Comparison of ENCODE assay signal across 8 cellular contexts in genomic region chr19:48617146-48617937, GRCh38. TPM values are rescaled to one million over a fixed set of nuclear protein-coding genes. Genes with fewer than 3 reads are reported as not detected.
DNase-seq lines count a peak whose midpoint lies in the region; ATAC-seq, FAIRE-seq and TF ChIP-seq lines count a peak whose summit lies in the region.

No MANE protein-coding gene starts in this region.

- H3K27me3 ChIP-seq in DOHH2 (ENCODE audit: control insufficient read depth, low read length): no peaks in the 10 kb centered on the region
- H3K27me3 ChIP-seq in OCI-LY1 (ENCODE audit: insufficient read depth, low read length): no peaks in the 10 kb centered on the region
- H3K27me3 ChIP-seq in osteoblast (ENCODE audit: insufficient read depth, low read length): no peaks in the 10 kb centered on the region

- H3F3A ChIP-seq in DOHH2 (ENCODE audit: control insufficient read depth, insufficient read depth): peaks cover 35% of the 10 kb centered on the region
- H3F3A ChIP-seq in OCI-LY1 (ENCODE audit: insufficient read depth, low read length): no peaks in the 10 kb centered on the region

- no peak overlapping the region for H2AFZ ChIP-seq in OCI-LY1 (ENCODE audit: low read length)
- no peak overlapping the region for H2AFZ ChIP-seq in osteoblast (ENCODE audit: low read length)

- TF ChIP-seq CTCF in DOHH2 (IDR thresholded peaks at IDR 0.05; ENCODE audit: low read depth, low read length, poor library complexity, severe bottlenecking) (no peak), OCI-LY1 (IDR thresholded peaks at IDR 0.05; ENCODE audit: low read length) (no peak), epithelial cell of esophagus (IDR thresholded peaks at IDR 0.05; ENCODE audit: insufficient read depth, low read depth, low read length, missing control alignments) (no peak), osteoblast (IDR thresholded peaks at IDR 0.05; ENCODE audit: extremely low read depth, low read depth, low read length) (peak; percentile 13)

- peak overlapping the region; percentile 67 for H3K4me2 ChIP-seq in DOHH2 (ENCODE audit: low read length)
- H3K4me2 ChIP-seq in OCI-LY1 (ENCODE audit: low read length): peak overlapping the region; percentile 92
- peak overlapping the region; percentile 81 for H3K4me2 ChIP-seq in osteoblast (ENCODE audit: insufficient read depth, low read length)

- peak overlapping the region; percentile 95 for H3K4me3 ChIP-seq in DOHH2 (ENCODE audit: low read length)
- H3K4me3 ChIP-seq in OCI-LY1 (ENCODE audit: low read depth, low read length, poor library complexity, severe bottlenecking): peak overlapping the region; percentile 95
- peak overlapping the region; percentile 94 for H3K4me3 ChIP-seq in epithelial cell of esophagus (ENCODE audit: low read length)
- H3K4me3 ChIP-seq in osteoblast (ENCODE audit: insufficient read depth, low read length): peak overlapping the region; percentile 100

- H3K9me2 ChIP-seq in DOHH2 (replicated peaks; ENCODE audit: control insufficient read depth, low read length): no peaks in the 10 kb centered on the region
- no peaks in the 10 kb centered on the region for H3K9me2 ChIP-seq in OCI-LY1 (ENCODE audit: low read depth, low read length)

- peak; percentile 49 for DNase-seq in epithelial cell of esophagus (ENCODE audit: low read depth)
- DNase-seq in osteoblast (ENCODE audit: insufficient read length, low spot score, missing footprints): peak; percentile 88
- DNase-seq in NCI-H2107 treated with DMSO at 0.1 percent for 48 hours (lab: John Stamatoyannopoulos, UW; ENCODE audit: unreplicated experiment): no peak
- DNase-seq in HTR-8/SVneo (ENCODE audit: insufficient read length, low spot score): no peak

- H3K36me3 ChIP-seq in DOHH2 (ENCODE audit: control insufficient read depth, low read length) (peaks cover 61% of the 10 kb centered on the region), OCI-LY1 (ENCODE audit: insufficient read depth, low read length) (peaks cover 50% of the 10 kb centered on the region), osteoblast (ENCODE audit: insufficient read depth, low read length) (peaks cover 35% of the 10 kb centered on the region)

- H3K27ac ChIP-seq in DOHH2 (ENCODE audit: low read depth, low read length) (peak overlapping the region; percentile 72), OCI-LY1 (ENCODE audit: low read depth, low read length, poor library complexity, severe bottlenecking) (no peak overlapping the region), osteoblast (ENCODE audit: low read depth, low read length) (peak overlapping the region; percentile 93)

- H4K20me1 ChIP-seq in DOHH2 (ENCODE audit: control insufficient read depth, insufficient read depth, low read depth, low read length) (peaks cover 23% of the 10 kb centered on the region), OCI-LY1 (ENCODE audit: insufficient read depth, low read length) (no peaks in the 10 kb centered on the region), osteoblast (ENCODE audit: insufficient read depth, low read length) (peaks cover 41% of the 10 kb centered on the region)

- H3K79me2 ChIP-seq in DOHH2 (ENCODE audit: control insufficient read depth, low read length) (peaks cover 47% of the 10 kb centered on the region), OCI-LY1 (ENCODE audit: insufficient read depth, low read length) (peaks cover 20% of the 10 kb centered on the region), osteoblast (ENCODE audit: insufficient read depth, low read length) (peaks cover 48% of the 10 kb centered on the region)

- no peaks in the 10 kb centered on the region for H3K9me3 ChIP-seq in DOHH2 (ENCODE audit: control insufficient read depth, insufficient read depth, low read length)
- H3K9me3 ChIP-seq in OCI-LY1 (ENCODE audit: low read length): no peaks in the 10 kb centered on the region
- H3K9me3 ChIP-seq in osteoblast (ENCODE audit: low read depth, low read length): no peaks in the 10 kb centered on the region

- peaks cover 26% of the 10 kb centered on the region for H3K4me1 ChIP-seq in DOHH2 (ENCODE audit: control insufficient read depth, low read length)
- H3K4me1 ChIP-seq in OCI-LY1 (ENCODE audit: insufficient read depth, low read length, severe bottlenecking): peaks cover 47% of the 10 kb centered on the region
- peaks cover 22% of the 10 kb centered on the region for H3K4me1 ChIP-seq in osteoblast (ENCODE audit: insufficient read depth, low read length)

- FAIRE-seq in HTR-8/SVneo (lab: Jason Lieb, UNC): no peak

- H3K9ac ChIP-seq in OCI-LY1 (ENCODE audit: low read length): peak overlapping the region; percentile 99

- ATAC-seq in GM19324 (IDR thresholded peaks at IDR 0.05; ENCODE audit: low FRiP score, unreplicated experiment): no peak
- no peak for ATAC-seq in GM18907 (IDR thresholded peaks at IDR 0.05; ENCODE audit: unreplicated experiment)

RNA-seq across cellular contexts. Expression of gene RPL18, which starts 1.6 kb away (rescaled TPM):
- total RNA-seq in osteoblast: 1,357 and 1,526 TPM in 2 replicates

RNA-seq across cellular contexts. Expression of gene SPHK2, which starts 2.0 kb away (rescaled TPM):
- total RNA-seq in osteoblast: 13.0 and 13.3 TPM in 2 replicates

RNA-seq across cellular contexts. Expression of gene FAM83E, which starts 2.5 kb away (rescaled TPM):
- 0.29 TPM in 1 of 2 replicates, not detected in the other for total RNA-seq in osteoblast

RNA-seq across cellular contexts. Expression of gene SPACA4, which starts 10.8 kb away (rescaled TPM):
- not detected in 2 replicates for total RNA-seq in osteoblast

RNA-seq across cellular contexts. Expression of gene DBP, which starts 19.8 kb away (rescaled TPM):
- total RNA-seq in osteoblast: 14.5 and 18.3 TPM in 2 replicates

Comparison
In these comparisons a context has a peak if more than half of its experiments do, and no peak if none do; other contexts are left out.
1. DNase-seq: peak in epithelial cell of esophagus (single experiment) and osteoblast (single experiment); none in NCI-H2107 treated with DMSO at 0.1 percent for 48 hours (single experiment) and HTR-8/SVneo (single experiment).
2. Peak in every context shown above with its lines, with median percentiles within 50 percentile points of each other: H3K4me2 ChIP-seq and H3K4me3 ChIP-seq.